In genomic region chr1:153346067-153346723, GRCh38 we compare ENCODE assay signal across 15 cellular contexts. TPM values are rescaled to one million over a fixed set of nuclear protein-coding genes. Genes with fewer than 3 reads are reported as not detected.
DNase-seq lines count a peak whose midpoint lies in the region; ATAC-seq lines count a peak whose summit lies in the region.
"Had no signal": no experiment of that assay in that cellular context is flagged by ENCODE, and none has a peak within 500 bp of the region (broad histone marks: within the 10 kb centered on the region; RNA-seq: fewer than 3 reads in every experiment).

No MANE protein-coding gene starts in this region.

- peak overlapping the region; percentile 23 for H3K4me3 Mint-ChIP-seq in activated naive CD8-positive, alpha-beta T cell treated with anti-CD3 and anti-CD28 coated beads, Interleukin-2, amount 10 ng/mL, durations not matched to agents 7 days and 5 days
- H3K4me3 Mint-ChIP-seq in activated naive CD8-positive, alpha-beta T cell treated with anti-CD3 and anti-CD28 coated beads, Interleukin-2, amount 50 U/mL, for 24 hours, result no peak overlapping the region
- H3K4me3 Mint-ChIP-seq in central memory CD8-positive, alpha-beta T cell, result peak overlapping the region; percentile 29
- H3K4me3 Mint-ChIP-seq: dendritic cell treated with granulocyte-macrophage colony-stimulating factor and Interleukin-4, amounts not matched to agents 40 ng/mL and 50 ng/mL, for 4 days had no signal

- no peak for DNase-seq in activated naive CD8-positive, alpha-beta T cell treated with anti-CD3 and anti-CD28 coated beads, Interleukin-2, amount 10 ng/mL, durations not matched to agents 7 days and 5 days
- DNase-seq in activated naive CD8-positive, alpha-beta T cell treated with anti-CD3 and anti-CD28 coated beads, Interleukin-2, amount 50 U/mL, for 24 hours, result no peak
- peak; percentile 99 for DNase-seq in NCI-H187 treated with DMSO at 0.1 percent for 48 hours (lab: John Stamatoyannopoulos, UW)
- DNase-seq in central memory CD8-positive, alpha-beta T cell (ENCODE audit: low spot score in 2 of 2), result peak in 1 of 2 donors; percentile 12
- DNase-seq in NCI-H1694 (lab: John Stamatoyannopoulos, UW), result no peak
- no peak for DNase-seq in amniotic stem cell (lab: John Stamatoyannopoulos, UW)
- DNase-seq in NCI-H82 (lab: John Stamatoyannopoulos, UW), result no peak
- DNase-seq: AML-193, aorta, psoas muscle, SHP77 had no signal

- H3K4me1 Mint-ChIP-seq in activated naive CD8-positive, alpha-beta T cell treated with anti-CD3 and anti-CD28 coated beads, Interleukin-2, amount 10 ng/mL, durations not matched to agents 7 days and 5 days, result peaks cover 28% of the 10 kb centered on the region
- H3K4me1 Mint-ChIP-seq in activated naive CD8-positive, alpha-beta T cell treated with anti-CD3 and anti-CD28 coated beads, Interleukin-2, amount 50 U/mL, for 24 hours, result peaks cover 25% of the 10 kb centered on the region
- peaks cover 22% of the 10 kb centered on the region for H3K4me1 Mint-ChIP-seq in central memory CD8-positive, alpha-beta T cell

- POLR2A ChIA-PET in activated naive CD8-positive, alpha-beta T cell treated with anti-CD3 and anti-CD28 coated beads, Interleukin-2, amount 10 ng/mL, durations not matched to agents 7 days and 5 days (lab: Charles Lee), result no interaction called here

- no peak overlapping the region for H3K27ac Mint-ChIP-seq in activated naive CD8-positive, alpha-beta T cell treated with anti-CD3 and anti-CD28 coated beads, Interleukin-2, amount 10 ng/mL, durations not matched to agents 7 days and 5 days
- H3K27ac Mint-ChIP-seq in activated naive CD8-positive, alpha-beta T cell treated with anti-CD3 and anti-CD28 coated beads, Interleukin-2, amount 50 U/mL, for 24 hours, result no peak overlapping the region
- no peak overlapping the region for H3K27ac Mint-ChIP-seq in central memory CD8-positive, alpha-beta T cell (ENCODE audit: low read depth)
- H3K27ac Mint-ChIP-seq: dendritic cell treated with granulocyte-macrophage colony-stimulating factor and Interleukin-4, amounts not matched to agents 40 ng/mL and 50 ng/mL, for 4 days had no signal

- H3K27me3 Mint-ChIP-seq in activated naive CD8-positive, alpha-beta T cell treated with anti-CD3 and anti-CD28 coated beads, Interleukin-2, amount 10 ng/mL, durations not matched to agents 7 days and 5 days, result peaks cover 51% of the 10 kb centered on the region
- H3K27me3 Mint-ChIP-seq in activated naive CD8-positive, alpha-beta T cell treated with anti-CD3 and anti-CD28 coated beads, Interleukin-2, amount 50 U/mL, for 24 hours, result peaks cover 27% of the 10 kb centered on the region
- peaks cover 92% of the 10 kb centered on the region for H3K27me3 Mint-ChIP-seq in central memory CD8-positive, alpha-beta T cell

- no peak for ATAC-seq in activated naive CD8-positive, alpha-beta T cell treated with anti-CD3 and anti-CD28 coated beads, Interleukin-2, amount 10 ng/mL, durations not matched to agents 7 days and 5 days (ENCODE audit: low read depth)
- ATAC-seq in activated naive CD8-positive, alpha-beta T cell treated with anti-CD3 and anti-CD28 coated beads, Interleukin-2, amount 50 U/mL, for 24 hours, result no peak
- no peak for ATAC-seq in central memory CD8-positive, alpha-beta T cell (replicated peaks; ENCODE audit: extremely low read depth, poor library complexity, severe bottlenecking)
- ATAC-seq in GM19397 (IDR thresholded peaks at IDR 0.05; ENCODE audit: unreplicated experiment), result no peak
- ATAC-seq: psoas muscle had no signal

- H3K36me3 Mint-ChIP-seq in activated naive CD8-positive, alpha-beta T cell treated with anti-CD3 and anti-CD28 coated beads, Interleukin-2, amount 10 ng/mL, durations not matched to agents 7 days and 5 days, result no peaks in the 10 kb centered on the region
- H3K36me3 Mint-ChIP-seq in activated naive CD8-positive, alpha-beta T cell treated with anti-CD3 and anti-CD28 coated beads, Interleukin-2, amount 50 U/mL, for 24 hours (ENCODE audit: low read depth), result no peaks in the 10 kb centered on the region
- H3K36me3 Mint-ChIP-seq in central memory CD8-positive, alpha-beta T cell (ENCODE audit: insufficient read depth), result no peaks in the 10 kb centered on the region

- H3K9me3 Mint-ChIP-seq in activated naive CD8-positive, alpha-beta T cell treated with anti-CD3 and anti-CD28 coated beads, Interleukin-2, amount 10 ng/mL, durations not matched to agents 7 days and 5 days, result no peaks in the 10 kb centered on the region
- H3K9me3 Mint-ChIP-seq in activated naive CD8-positive, alpha-beta T cell treated with anti-CD3 and anti-CD28 coated beads, Interleukin-2, amount 50 U/mL, for 24 hours, result no peaks in the 10 kb centered on the region
- H3K9me3 Mint-ChIP-seq in central memory CD8-positive, alpha-beta T cell, result no peaks in the 10 kb centered on the region
- H3K9me3 Mint-ChIP-seq: dendritic cell treated with granulocyte-macrophage colony-stimulating factor and Interleukin-4, amounts not matched to agents 40 ng/mL and 50 ng/mL, for 4 days had no signal

RNA-seq across cellular contexts. Expression of gene PGLYRP4, which starts 2.4 kb away (rescaled TPM):
- total RNA-seq in activated naive CD8-positive, alpha-beta T cell treated with anti-CD3 and anti-CD28 coated beads, Interleukin-2, amount 10 ng/mL, durations not matched to agents 7 days and 5 days, result not detected
- total RNA-seq: aorta, LHCN-M2, mononuclear cell, psoas muscle had no signal

RNA-seq across cellular contexts. Expression of gene S100A9, which starts 11.5 kb away (rescaled TPM):
- total RNA-seq in activated naive CD8-positive, alpha-beta T cell treated with anti-CD3 and anti-CD28 coated beads, Interleukin-2, amount 10 ng/mL, durations not matched to agents 7 days and 5 days, result 1 to 10 TPM; 4.5 to 4.8 TPM
- total RNA-seq: LHCN-M2 had no signal

RNA-seq across cellular contexts. Expression of gene S100A12, which starts 29.2 kb away (rescaled TPM):
- not detected for total RNA-seq in activated naive CD8-positive, alpha-beta T cell treated with anti-CD3 and anti-CD28 coated beads, Interleukin-2, amount 10 ng/mL, durations not matched to agents 7 days and 5 days
- total RNA-seq: LHCN-M2 had no signal

RNA-seq across cellular contexts. Expression of gene PGLYRP3, which starts 33.4 kb away (rescaled TPM):
- total RNA-seq in activated naive CD8-positive, alpha-beta T cell treated with anti-CD3 and anti-CD28 coated beads, Interleukin-2, amount 10 ng/mL, durations not matched to agents 7 days and 5 days, result not detected
- total RNA-seq: aorta, LHCN-M2, mononuclear cell, psoas muscle had no signal

RNA-seq across cellular contexts. Expression of gene S100A8, which starts 44.7 kb away (rescaled TPM):
- total RNA-seq in activated naive CD8-positive, alpha-beta T cell treated with anti-CD3 and anti-CD28 coated beads, Interleukin-2, amount 10 ng/mL, durations not matched to agents 7 days and 5 days, result 1 to 10 TPM in 1 of 2 experiments, under 1 TPM in 1; 0.94 to 1.2 TPM
- total RNA-seq: LHCN-M2 had no signal
